8 cellular contexts compared by ENCODE assay signal in the genomic region with DNA sequence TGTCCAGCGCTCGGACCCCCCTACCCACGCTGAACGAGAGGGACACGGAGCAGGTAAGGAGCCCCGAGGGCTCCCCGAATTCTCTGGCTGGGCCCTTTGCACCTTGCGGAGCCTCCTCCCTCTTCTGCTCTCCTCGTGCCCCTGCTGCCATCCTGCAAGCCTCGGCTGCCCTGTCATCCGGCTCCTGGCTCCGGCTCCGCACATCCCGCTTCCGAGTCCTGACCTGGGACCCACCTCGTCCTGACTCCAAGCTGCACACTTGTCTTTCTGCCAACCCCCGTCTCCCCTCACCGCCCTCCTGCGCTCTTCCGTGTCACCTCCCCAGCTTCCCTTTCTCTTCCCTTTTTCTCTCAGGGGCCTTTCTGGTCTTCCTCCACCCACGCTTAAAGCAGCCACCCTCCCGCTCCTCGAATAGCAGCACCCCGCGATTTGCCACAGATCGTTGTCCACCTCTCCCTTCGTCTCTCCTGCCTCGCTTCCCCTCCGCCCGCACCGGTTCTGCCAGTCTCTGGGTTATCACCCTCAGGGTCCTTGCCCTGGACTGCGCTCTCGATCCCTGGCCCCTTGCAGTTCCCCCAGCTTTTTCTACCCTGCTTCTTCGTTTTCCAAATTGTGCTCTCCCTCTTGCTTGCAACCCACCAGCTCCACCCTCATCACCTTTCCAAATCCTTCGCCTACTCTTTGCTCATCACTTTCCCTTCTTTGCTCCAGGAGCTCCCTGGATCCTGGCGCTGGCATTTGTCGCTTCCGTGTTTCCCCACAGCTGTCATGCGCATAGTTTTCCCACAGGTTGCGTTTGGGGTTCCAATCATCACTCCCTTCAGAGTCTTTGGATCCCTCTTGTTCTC. TPM values are rescaled to one million over a fixed set of nuclear protein-coding genes. Genes with fewer than 3 reads are reported as not detected.
DNase-seq lines count a peak whose midpoint lies in the region; ATAC-seq and TF ChIP-seq lines count a peak whose summit lies in the region.

No MANE protein-coding gene starts in this region.

- H3K4me1 ChIP-seq in ES-I3 (ENCODE audit: insufficient read depth, low read length), result peaks cover 45% of the 10 kb centered on the region
- peaks cover 12 to 85% (median 69%) of the 10 kb centered on the region in 5 donors for H3K4me1 ChIP-seq in subcutaneous abdominal adipose tissue (ENCODE audit: control insufficient read depth in 5 of 5, insufficient read depth in 5 of 5, low read length in 5 of 5)

- peak overlapping the region; percentile 77 to 93 (median 89) for H3K4me3 ChIP-seq in subcutaneous abdominal adipose tissue (ENCODE audit: low read depth in 1 of 5, low read length in 5 of 5)

- DNase-seq in SKM-1 treated with dmso at 0.1 percent for 144 hours (lab: John Stamatoyannopoulos, UW; ENCODE audit: unreplicated experiment), result peak; percentile 44
- DNase-seq in cerebellum (ENCODE audit: low spot score), result peak; percentile 22
- DNase-seq in lung microvascular endothelial cell (ENCODE audit: low read depth in 2 of 2), result peak; percentile 13 to 37
- DNase-seq in GM13977 (ENCODE audit: low spot score), result no peak
- DNase-seq in HCEC 1CT, result no peak

- TF ChIP-seq CTCF in GM13977 (IDR thresholded peaks at IDR 0.05; ENCODE audit: extremely low read depth, insufficient read depth, missing control alignments), result no peak

- in situ Hi-C loops in GM13977 (cut with MboI; ENCODE audit: low pct_unique_long_range_greater_than_20kb, low sequenced_read_pairs, unreplicated experiment), result loop anchor here (10.0 kb wide), 1 partner anchor 105 kb away; no protein-coding TSS in a partner anchor

- H3K27me3 ChIP-seq in subcutaneous abdominal adipose tissue (ENCODE audit: control insufficient read depth in 5 of 5, insufficient read depth in 4 of 5, low read length in 5 of 5), result no peaks in the 10 kb centered on the region

- H3K9me3 ChIP-seq in ES-I3 (ENCODE audit: control insufficient read depth, insufficient read depth, low read length) (no peaks in the 10 kb centered on the region), subcutaneous abdominal adipose tissue (ENCODE audit: control insufficient read depth in 5 of 5, low read length in 5 of 5) (no peaks in the 10 kb centered on the region)

- peak; percentile 0 for ATAC-seq in HG02840 (IDR thresholded peaks at IDR 0.05; ENCODE audit: low FRiP score, unreplicated experiment)

- peak overlapping the region; percentile 90 for H3K9ac ChIP-seq in ES-I3 (ENCODE audit: low read depth, low read length)
- peak overlapping the region; percentile 73 to 99 (median 96) for H3K9ac ChIP-seq in subcutaneous abdominal adipose tissue (ENCODE audit: low read length in 5 of 5)

- H3K36me3 ChIP-seq in ES-I3 (ENCODE audit: insufficient read depth, low read length), result no peaks in the 10 kb centered on the region
- peaks cover 0 to 10% (median 5%) of the 10 kb centered on the region in 5 donors for H3K36me3 ChIP-seq in subcutaneous abdominal adipose tissue (ENCODE audit: control insufficient read depth in 5 of 5, insufficient read depth in 5 of 5, low read length in 5 of 5)

- H3K27ac ChIP-seq in subcutaneous abdominal adipose tissue (ENCODE audit: low read depth, low read length), result peak overlapping the region; percentile 75

RNA-seq across cellular contexts. Expression of a gene that starts 0.8 kb away (rescaled TPM):
- total RNA-seq in cerebellum (12.5 TPM), lung microvascular endothelial cell (6.8 and 9.9 TPM in 2 replicates)

RNA-seq across cellular contexts. Expression of a gene that starts 26.5 kb away (rescaled TPM):
- total RNA-seq in cerebellum, result 12.2 TPM
- 8.1 and 8.9 TPM in 2 replicates for total RNA-seq in lung microvascular endothelial cell

Comparison
In these comparisons a context has a peak if more than half of its experiments do, and no peak if none do; other contexts are left out.
1. DNase-seq: peak in SKM-1 treated with dmso at 0.1 percent for 144 hours (single experiment), cerebellum (single experiment) and lung microvascular endothelial cell (2 of 2); none in GM13977 (single experiment) and HCEC 1CT (single experiment).